ENCODE assay signal across 12 cellular contexts in the genomic region with DNA sequence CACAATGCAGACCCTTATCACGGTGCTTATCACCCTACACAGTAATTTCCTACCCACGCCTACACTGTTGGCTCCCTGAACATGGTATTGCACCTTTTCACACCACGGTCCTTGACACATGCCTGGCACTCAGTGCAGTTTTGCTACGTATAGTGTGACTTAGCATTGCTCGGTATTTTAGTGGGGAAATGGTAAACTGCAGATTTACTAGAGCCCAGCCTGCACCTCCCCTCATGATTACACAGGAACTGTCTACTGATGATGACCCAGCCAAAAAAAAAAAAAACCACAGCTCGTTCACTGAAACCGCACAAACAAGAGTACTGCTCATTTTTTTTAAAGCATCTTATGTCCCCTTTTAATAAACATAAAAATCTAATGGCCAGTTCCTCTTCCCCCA.
DNase-seq lines count a peak whose midpoint lies in the region; ATAC-seq and TF ChIP-seq lines count a peak whose summit lies in the region.
"Had no signal": no experiment of that assay in that cellular context is flagged by ENCODE, and none has a peak within 500 bp of the region (broad histone marks: within the 10 kb centered on the region; RNA-seq: fewer than 3 reads in every experiment).

No MANE protein-coding gene starts in this region.

- CTCF ChIA-PET in activated B cell treated with CpG ODN at 0.5 μM for 24 hours (lab: Charles Lee) (no interaction called here), MCF 10A (lab: Yijun Ruan, JAX) (interaction anchor here (0.6 to 0.7 kb wide), 2 partner anchors 190 to 734 kb away, joined by 3 read pairs; no protein-coding TSS in a partner anchor)

- H3K27ac Mint-ChIP-seq in activated B cell treated with CpG ODN at 0.5 μM for 24 hours (peak overlapping the region; percentile 43), MCF 10A (ENCODE audit: low read depth, unreplicated experiment) (no peak overlapping the region)

- peaks cover 46% of the 10 kb centered on the region for H3K4me1 Mint-ChIP-seq in activated B cell treated with CpG ODN at 0.5 μM for 24 hours
- peaks cover 19% of the 10 kb centered on the region for H3K4me1 Mint-ChIP-seq in MCF 10A (ENCODE audit: insufficient read depth, unreplicated experiment)

- peaks cover 3% of the 10 kb centered on the region for H3K27me3 Mint-ChIP-seq in activated B cell treated with CpG ODN at 0.5 μM for 24 hours
- H3K27me3 Mint-ChIP-seq in MCF 10A (ENCODE audit: insufficient read depth, unreplicated experiment): peaks cover 5% of the 10 kb centered on the region

- intact Hi-C loops in activated B cell treated with CpG ODN at 0.5 μM for 24 hours (cut with micrococcal nuclease): loop anchor here (5.0 to 10.0 kb wide), 6 partner anchors 307 to 1463 kb away; partner anchors contain the start of genes ABCB8, AGAP3, CUL1 and FASTK
- intact Hi-C loops in MCF 10A (cut with micrococcal nuclease): no loop called here

- ATAC-seq in activated B cell treated with CpG ODN at 0.5 μM for 24 hours (ENCODE audit: low read depth) (no peak), HG02571 (IDR thresholded peaks at IDR 0.05; ENCODE audit: unreplicated experiment) (no peak), GM18505 (IDR thresholded peaks at IDR 0.05; ENCODE audit: unreplicated experiment) (no peak)

- TF ChIP-seq CTCF in activated B cell treated with CpG ODN at 0.5 μM for 24 hours (IDR thresholded peaks at IDR 0.05) (no peak), fibroblast of mammary gland (conservative IDR thresholded peaks at IDR 0.05; ENCODE audit: control insufficient read depth, insufficient read depth, low read depth, low read length) (no peak), MCF 10A (IDR thresholded peaks at IDR 0.05; ENCODE audit: unreplicated experiment) (no peak)

- H3K4me3 ChIP-seq in fibroblast of mammary gland (ENCODE audit: control insufficient read depth, low read depth, low read length): no peak overlapping the region
- H3K4me3 ChIP-seq: SK-N-MC had no signal

- no peak for TF ChIP-seq POLR2A in GM18505 (IDR thresholded peaks at IDR 0.05; ENCODE audit: borderline replicate concordance, extremely low read depth, insufficient read depth, insufficient read length)

- H3K9me3 Mint-ChIP-seq in activated B cell treated with CpG ODN at 0.5 μM for 24 hours: no peaks in the 10 kb centered on the region
- no peaks in the 10 kb centered on the region for H3K9me3 Mint-ChIP-seq in MCF 10A (ENCODE audit: unreplicated experiment)

- POLR2A ChIA-PET in activated B cell treated with CpG ODN at 0.5 μM for 24 hours (lab: Charles Lee) (interaction anchor here (0.6 to 1.1 kb wide), 3 partner anchors 141 to 530 kb away, joined by 3 to 7 read pairs (median 3); no protein-coding TSS in a partner anchor), MCF 10A (lab: Yijun Ruan, JAX) (interaction anchor here (1.2 kb wide), 1 partner anchor 407 kb away, joined by 4 read pairs; no protein-coding TSS in a partner anchor)

- DNase-seq in stimulated activated naive CD4-positive, alpha-beta T cell treated with Interleukin-2 at 50 U/mL for 16 hours (lab: John Stamatoyannopoulos, UW): peak; percentile 33
- no peak for DNase-seq in stimulated activated naive CD4-positive, alpha-beta T cell (lab: John Stamatoyannopoulos, UW)
- DNase-seq in activated B cell treated with CpG ODN at 0.5 μM for 24 hours (no peak), fibroblast of mammary gland (ENCODE audit: low read depth) (peak; percentile 2), MCF 10A (ENCODE audit: unreplicated experiment) (no peak), NCI-H446 (lab: John Stamatoyannopoulos, UW) (no peak)
- DNase-seq: islet precursor cell, NCI-H1048, NCI-H524 had no signal

- H3K36me3 Mint-ChIP-seq in activated B cell treated with CpG ODN at 0.5 μM for 24 hours (ENCODE audit: low read depth) (peaks cover 55% of the 10 kb centered on the region), MCF 10A (ENCODE audit: insufficient read depth, unreplicated experiment) (peaks cover 60% of the 10 kb centered on the region)

- H3K4me3 Mint-ChIP-seq in activated B cell treated with CpG ODN at 0.5 μM for 24 hours (peak overlapping the region; percentile 38), MCF 10A (ENCODE audit: unreplicated experiment) (no peak overlapping the region)

- BruUV-seq in MCF 10A (replicated peaks; lab: Mats Ljungman, UMichigan): no TSS peak

Comparison
In these comparisons a context has a peak if more than half of its experiments do, and no peak if none do; other contexts are left out.
1. DNase-seq: peak in stimulated activated naive CD4-positive, alpha-beta T cell treated with Interleukin-2 at 50 U/mL for 16 hours (single experiment) and fibroblast of mammary gland (single experiment); none in stimulated activated naive CD4-positive, alpha-beta T cell (0 of 6), activated B cell treated with CpG ODN at 0.5 μM for 24 hours (single experiment), MCF 10A (single experiment) and NCI-H446 (0 of 2).